Comparison of ENCODE assay signal across 1 cellular context in the genomic region with DNA sequence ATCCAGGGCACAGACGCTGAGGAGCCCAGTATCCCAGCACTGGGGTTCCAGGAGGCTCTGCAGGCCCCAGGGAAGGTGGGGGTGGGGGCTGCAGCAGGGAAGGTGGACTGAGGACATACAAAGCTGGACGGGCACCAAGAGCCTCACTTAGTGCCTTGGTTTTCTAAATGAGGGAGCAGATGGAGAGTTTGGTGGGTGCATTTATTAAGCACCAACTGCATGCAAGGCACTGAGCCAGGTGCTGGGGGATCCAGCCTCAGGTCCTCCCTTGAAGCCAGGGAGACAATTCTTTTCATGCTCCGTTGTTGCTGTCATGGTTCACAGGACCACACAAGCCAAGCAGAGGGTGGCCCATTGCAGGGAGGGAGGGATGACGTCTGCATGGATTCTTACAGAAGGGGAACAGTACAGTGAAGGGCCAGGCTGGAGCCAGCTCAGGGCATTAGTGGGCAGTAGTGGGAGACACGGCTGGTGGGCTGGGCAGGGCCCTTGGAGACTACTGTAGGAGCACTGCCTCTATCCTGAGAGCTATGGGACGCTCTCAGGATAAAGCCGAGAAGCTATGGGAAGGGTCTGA.
TF ChIP-seq lines count a peak whose summit lies in the region.

No MANE protein-coding gene starts in this region.

TF ChIP-seq in GM23338, 12 proteins besides CTCF, POLR2A, EP300 and RAD21:
- TF ChIP-seq, protein P1, sequence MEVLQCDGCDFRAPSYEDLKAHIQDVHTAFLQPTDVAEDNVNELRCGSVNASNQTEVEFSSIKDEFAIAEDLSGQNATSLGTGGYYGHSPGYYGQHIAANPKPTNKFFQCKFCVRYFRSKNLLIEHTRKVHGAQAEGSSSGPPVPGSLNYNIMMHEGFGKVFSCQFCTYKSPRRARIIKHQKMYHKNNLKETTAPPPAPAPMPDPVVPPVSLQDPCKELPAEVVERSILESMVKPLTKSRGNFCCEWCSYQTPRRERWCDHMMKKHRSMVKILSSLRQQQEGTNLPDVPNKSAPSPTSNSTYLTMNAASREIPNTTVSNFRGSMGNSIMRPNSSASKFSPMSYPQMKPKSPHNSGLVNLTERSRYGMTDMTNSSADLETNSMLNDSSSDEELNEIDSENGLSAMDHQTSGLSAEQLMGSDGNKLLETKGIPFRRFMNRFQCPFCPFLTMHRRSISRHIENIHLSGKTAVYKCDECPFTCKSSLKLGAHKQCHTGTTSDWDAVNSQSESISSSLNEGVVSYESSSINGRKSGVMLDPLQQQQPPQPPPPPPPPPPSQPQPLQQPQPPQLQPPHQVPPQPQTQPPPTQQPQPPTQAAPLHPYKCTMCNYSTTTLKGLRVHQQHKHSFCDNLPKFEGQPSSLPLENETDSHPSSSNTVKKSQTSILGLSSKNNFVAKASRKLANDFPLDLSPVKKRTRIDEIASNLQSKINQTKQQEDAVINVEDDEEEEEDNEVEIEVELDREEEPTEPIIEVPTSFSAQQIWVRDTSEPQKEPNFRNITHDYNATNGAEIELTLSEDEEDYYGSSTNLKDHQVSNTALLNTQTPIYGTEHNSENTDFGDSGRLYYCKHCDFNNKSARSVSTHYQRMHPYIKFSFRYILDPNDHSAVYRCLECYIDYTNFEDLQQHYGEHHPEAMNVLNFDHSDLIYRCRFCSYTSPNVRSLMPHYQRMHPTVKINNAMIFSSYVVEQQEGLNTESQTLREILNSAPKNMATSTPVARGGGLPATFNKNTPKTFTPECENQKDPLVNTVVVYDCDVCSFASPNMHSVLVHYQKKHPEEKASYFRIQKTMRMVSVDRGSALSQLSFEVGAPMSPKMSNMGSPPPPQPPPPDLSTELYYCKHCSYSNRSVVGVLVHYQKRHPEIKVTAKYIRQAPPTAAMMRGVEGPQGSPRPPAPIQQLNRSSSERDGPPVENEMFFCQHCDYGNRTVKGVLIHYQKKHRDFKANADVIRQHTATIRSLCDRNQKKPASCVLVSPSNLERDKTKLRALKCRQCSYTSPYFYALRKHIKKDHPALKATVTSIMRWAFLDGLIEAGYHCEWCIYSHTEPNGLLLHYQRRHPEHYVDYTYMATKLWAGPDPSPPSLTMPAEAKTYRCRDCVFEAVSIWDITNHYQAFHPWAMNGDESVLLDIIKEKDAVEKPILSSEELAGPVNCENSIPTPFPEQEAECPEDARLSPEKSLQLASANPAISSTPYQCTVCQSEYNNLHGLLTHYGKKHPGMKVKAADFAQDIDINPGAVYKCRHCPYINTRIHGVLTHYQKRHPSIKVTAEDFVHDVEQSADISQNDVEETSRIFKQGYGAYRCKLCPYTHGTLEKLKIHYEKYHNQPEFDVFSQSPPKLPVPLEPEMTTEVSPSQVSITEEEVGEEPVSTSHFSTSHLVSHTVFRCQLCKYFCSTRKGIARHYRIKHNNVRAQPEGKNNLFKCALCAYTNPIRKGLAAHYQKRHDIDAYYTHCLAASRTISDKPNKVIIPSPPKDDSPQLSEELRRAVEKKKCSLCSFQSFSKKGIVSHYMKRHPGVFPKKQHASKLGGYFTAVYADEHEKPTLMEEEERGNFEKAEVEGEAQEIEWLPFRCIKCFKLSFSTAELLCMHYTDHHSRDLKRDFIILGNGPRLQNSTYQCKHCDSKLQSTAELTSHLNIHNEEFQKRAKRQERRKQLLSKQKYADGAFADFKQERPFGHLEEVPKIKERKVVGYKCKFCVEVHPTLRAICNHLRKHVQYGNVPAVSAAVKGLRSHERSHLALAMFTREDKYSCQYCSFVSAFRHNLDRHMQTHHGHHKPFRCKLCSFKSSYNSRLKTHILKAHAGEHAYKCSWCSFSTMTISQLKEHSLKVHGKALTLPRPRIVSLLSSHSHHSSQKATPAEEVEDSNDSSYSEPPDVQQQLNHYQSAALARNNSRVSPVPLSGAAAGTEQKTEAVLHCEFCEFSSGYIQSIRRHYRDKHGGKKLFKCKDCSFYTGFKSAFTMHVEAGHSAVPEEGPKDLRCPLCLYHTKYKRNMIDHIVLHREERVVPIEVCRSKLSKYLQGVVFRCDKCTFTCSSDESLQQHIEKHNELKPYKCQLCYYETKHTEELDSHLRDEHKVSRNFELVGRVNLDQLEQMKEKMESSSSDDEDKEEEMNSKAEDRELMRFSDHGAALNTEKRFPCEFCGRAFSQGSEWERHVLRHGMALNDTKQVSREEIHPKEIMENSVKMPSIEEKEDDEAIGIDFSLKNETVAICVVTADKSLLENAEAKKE (CRISPR knock-in tag; IDR thresholded peaks at IDR 0.05): no peak
- TF ChIP-seq EZH2phosphoT487 (IDR thresholded peaks at IDR 0.05; ENCODE audit: unreplicated experiment): no peak
- no peak for TF ChIP-seq NANOG (IDR thresholded peaks at IDR 0.05; ENCODE audit: borderline replicate concordance)
- TF ChIP-seq POLR2AphosphoS5 (IDR thresholded peaks at IDR 0.05; ENCODE audit: low read depth): no peak
- no peak for TF ChIP-seq STAT1 (IDR thresholded peaks at IDR 0.05; ENCODE audit: unreplicated experiment)
- TF ChIP-seq EZH2 (IDR thresholded peaks at IDR 0.05; ENCODE audit: low read depth, unreplicated experiment): no peak
- TF ChIP-seq, protein P2, sequence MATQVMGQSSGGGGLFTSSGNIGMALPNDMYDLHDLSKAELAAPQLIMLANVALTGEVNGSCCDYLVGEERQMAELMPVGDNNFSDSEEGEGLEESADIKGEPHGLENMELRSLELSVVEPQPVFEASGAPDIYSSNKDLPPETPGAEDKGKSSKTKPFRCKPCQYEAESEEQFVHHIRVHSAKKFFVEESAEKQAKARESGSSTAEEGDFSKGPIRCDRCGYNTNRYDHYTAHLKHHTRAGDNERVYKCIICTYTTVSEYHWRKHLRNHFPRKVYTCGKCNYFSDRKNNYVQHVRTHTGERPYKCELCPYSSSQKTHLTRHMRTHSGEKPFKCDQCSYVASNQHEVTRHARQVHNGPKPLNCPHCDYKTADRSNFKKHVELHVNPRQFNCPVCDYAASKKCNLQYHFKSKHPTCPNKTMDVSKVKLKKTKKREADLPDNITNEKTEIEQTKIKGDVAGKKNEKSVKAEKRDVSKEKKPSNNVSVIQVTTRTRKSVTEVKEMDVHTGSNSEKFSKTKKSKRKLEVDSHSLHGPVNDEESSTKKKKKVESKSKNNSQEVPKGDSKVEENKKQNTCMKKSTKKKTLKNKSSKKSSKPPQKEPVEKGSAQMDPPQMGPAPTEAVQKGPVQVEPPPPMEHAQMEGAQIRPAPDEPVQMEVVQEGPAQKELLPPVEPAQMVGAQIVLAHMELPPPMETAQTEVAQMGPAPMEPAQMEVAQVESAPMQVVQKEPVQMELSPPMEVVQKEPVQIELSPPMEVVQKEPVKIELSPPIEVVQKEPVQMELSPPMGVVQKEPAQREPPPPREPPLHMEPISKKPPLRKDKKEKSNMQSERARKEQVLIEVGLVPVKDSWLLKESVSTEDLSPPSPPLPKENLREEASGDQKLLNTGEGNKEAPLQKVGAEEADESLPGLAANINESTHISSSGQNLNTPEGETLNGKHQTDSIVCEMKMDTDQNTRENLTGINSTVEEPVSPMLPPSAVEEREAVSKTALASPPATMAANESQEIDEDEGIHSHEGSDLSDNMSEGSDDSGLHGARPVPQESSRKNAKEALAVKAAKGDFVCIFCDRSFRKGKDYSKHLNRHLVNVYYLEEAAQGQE (IDR thresholded peaks at IDR 0.05; ENCODE audit: unreplicated experiment): no peak
- no peak for TF ChIP-seq CREB1 (CRISPR knock-in tag; IDR thresholded peaks at IDR 0.05; ENCODE audit: low read depth)
- TF ChIP-seq JUNB (IDR thresholded peaks at IDR 0.05; ENCODE audit: unreplicated experiment): no peak
- TF ChIP-seq ZNF114 (CRISPR knock-in tag; IDR thresholded peaks at IDR 0.05): no peak
- TF ChIP-seq, protein P3, sequence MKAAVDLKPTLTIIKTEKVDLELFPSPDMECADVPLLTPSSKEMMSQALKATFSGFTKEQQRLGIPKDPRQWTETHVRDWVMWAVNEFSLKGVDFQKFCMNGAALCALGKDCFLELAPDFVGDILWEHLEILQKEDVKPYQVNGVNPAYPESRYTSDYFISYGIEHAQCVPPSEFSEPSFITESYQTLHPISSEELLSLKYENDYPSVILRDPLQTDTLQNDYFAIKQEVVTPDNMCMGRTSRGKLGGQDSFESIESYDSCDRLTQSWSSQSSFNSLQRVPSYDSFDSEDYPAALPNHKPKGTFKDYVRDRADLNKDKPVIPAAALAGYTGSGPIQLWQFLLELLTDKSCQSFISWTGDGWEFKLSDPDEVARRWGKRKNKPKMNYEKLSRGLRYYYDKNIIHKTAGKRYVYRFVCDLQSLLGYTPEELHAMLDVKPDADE (IDR thresholded peaks at IDR 0.05): no peak
- TF ChIP-seq ZNF331 (CRISPR knock-in tag; IDR thresholded peaks at IDR 0.05; ENCODE audit: low read depth): no peak
